ENCODE assay signal across 8 cellular contexts in the genomic region with DNA sequence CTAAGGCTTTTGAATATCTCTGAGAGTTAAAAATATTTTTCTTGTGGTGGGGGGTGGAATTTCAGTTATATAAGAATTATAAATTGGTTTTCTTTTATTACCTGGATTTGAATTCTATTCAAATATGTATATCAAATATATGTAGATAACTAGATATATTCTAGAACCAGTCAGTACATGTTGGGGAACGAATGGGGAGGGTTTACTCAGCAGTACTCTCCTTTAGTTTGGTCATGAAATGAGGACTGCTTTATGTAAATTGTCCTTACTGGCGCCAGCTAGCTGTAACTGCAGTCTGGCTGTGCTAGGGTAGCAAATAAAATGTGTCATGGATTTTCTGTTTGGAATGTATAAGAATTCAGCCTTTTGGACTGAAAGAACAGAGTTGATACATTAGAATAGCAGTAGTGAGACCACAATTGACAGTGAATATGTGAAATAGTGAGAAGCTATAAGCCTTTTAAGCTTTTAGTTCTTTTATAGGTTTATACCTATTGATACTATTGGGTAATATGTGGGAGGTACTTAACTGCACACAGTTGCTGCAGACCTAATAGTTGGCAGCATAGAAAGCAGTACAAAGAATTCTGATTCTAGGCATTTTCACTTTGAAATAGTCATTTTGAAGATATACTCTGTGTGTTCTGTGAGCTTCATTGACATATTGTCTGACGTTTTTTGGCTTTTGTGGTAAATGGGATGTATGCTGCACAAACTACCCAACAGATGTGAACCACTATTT. TPM values are rescaled to one million over a fixed set of nuclear protein-coding genes. Genes with fewer than 3 reads are reported as not detected.
DNase-seq lines count a peak whose midpoint lies in the region; ATAC-seq, FAIRE-seq and TF ChIP-seq lines count a peak whose summit lies in the region.

No MANE protein-coding gene starts in this region.

- no peaks in the 10 kb centered on the region for H3K9me3 Mint-ChIP-seq in activated naive CD4-positive, alpha-beta T cell treated with anti-CD3 and anti-CD28 coated beads, Interleukin-2, amount 10 ng/mL, durations not matched to agents 7 days and 5 days
- peaks cover 1% of the 10 kb centered on the region for H3K9me3 Mint-ChIP-seq in glutamatergic neuron (ENCODE audit: unreplicated experiment)

- no peak overlapping the region for H2BK12ac ChIP-seq in trophoblast cell (ENCODE audit: low read length)

- H3K14ac ChIP-seq in trophoblast cell (ENCODE audit: low read length) = no peak overlapping the region

- no peak overlapping the region for H4K91ac ChIP-seq in trophoblast cell (ENCODE audit: low read depth, low read length)

- H2BK5ac ChIP-seq in trophoblast cell (ENCODE audit: low read depth, low read length, poor library complexity) = no peak overlapping the region

- peaks cover 6% of the 10 kb centered on the region for H3K79me1 ChIP-seq in trophoblast cell (ENCODE audit: low read length)

- peak overlapping the region; percentile 87 for H3K4me3 Mint-ChIP-seq in activated naive CD4-positive, alpha-beta T cell treated with anti-CD3 and anti-CD28 coated beads, Interleukin-2, amount 10 ng/mL, durations not matched to agents 7 days and 5 days
- peak overlapping the region; percentile 67 for H3K4me3 Mint-ChIP-seq in glutamatergic neuron (ENCODE audit: unreplicated experiment)

- H3K79me2 ChIP-seq in trophoblast cell (ENCODE audit: control insufficient read depth, insufficient read depth, low read length, poor library complexity) = no peaks in the 10 kb centered on the region

- H2AFZ ChIP-seq in trophoblast cell (ENCODE audit: insufficient read depth, low read length, poor library complexity) = no peak overlapping the region

- H3K27ac Mint-ChIP-seq in activated naive CD4-positive, alpha-beta T cell treated with anti-CD3 and anti-CD28 coated beads, Interleukin-2, amount 10 ng/mL, durations not matched to agents 7 days and 5 days = peak overlapping the region; percentile 99
- H3K27ac Mint-ChIP-seq in glutamatergic neuron (ENCODE audit: unreplicated experiment) = peak overlapping the region; percentile 72

- H3K4me1 ChIP-seq in trophoblast cell (ENCODE audit: control insufficient read depth in 1 of 2, insufficient read depth in 2 of 2, low read length in 2 of 2) = no peaks in the 10 kb centered on the region

- H3K27me3 Mint-ChIP-seq in activated naive CD4-positive, alpha-beta T cell treated with anti-CD3 and anti-CD28 coated beads, Interleukin-2, amount 10 ng/mL, durations not matched to agents 7 days and 5 days = no peaks in the 10 kb centered on the region
- no peaks in the 10 kb centered on the region for H3K27me3 Mint-ChIP-seq in glutamatergic neuron (ENCODE audit: unreplicated experiment)

- no peak overlapping the region for H3K9ac ChIP-seq in trophoblast cell (ENCODE audit: low read length)

- H3K4me3 ChIP-seq in trophoblast cell (ENCODE audit: low read depth, low read length) = no peak overlapping the region

- H3K9me3 ChIP-seq in trophoblast cell (ENCODE audit: insufficient read depth, low read depth, low read length) = no peaks in the 10 kb centered on the region

- no peak for DNase-seq in D721Med (ENCODE audit: insufficient read length, low spot score)
- peak; percentile 77 for DNase-seq in NCI-H226
- peak; percentile 58 for DNase-seq in activated naive CD4-positive, alpha-beta T cell treated with anti-CD3 and anti-CD28 coated beads, Interleukin-2, amount 10 ng/mL, durations not matched to agents 7 days and 5 days
- no peak for DNase-seq in glutamatergic neuron
- peak; percentile 3 to 71 for DNase-seq in trophoblast cell
- DNase-seq in activated CD8-positive, alpha-beta memory T cell treated with anti-CD3 and anti-CD28 coated beads for 24 hours = no peak

- H3K23ac ChIP-seq in trophoblast cell (ENCODE audit: low read length) = no peak overlapping the region

- no peak overlapping the region for H3K18ac ChIP-seq in trophoblast cell (ENCODE audit: low read length)

- peak overlapping the region; percentile 93 for H3K27ac ChIP-seq in trophoblast cell (ENCODE audit: low read depth, low read length)

- H3K36me3 Mint-ChIP-seq in activated naive CD4-positive, alpha-beta T cell treated with anti-CD3 and anti-CD28 coated beads, Interleukin-2, amount 10 ng/mL, durations not matched to agents 7 days and 5 days = peaks cover 45% of the 10 kb centered on the region
- no peaks in the 10 kb centered on the region for H3K36me3 Mint-ChIP-seq in glutamatergic neuron (ENCODE audit: unreplicated experiment)

- FAIRE-seq in D721Med (lab: Jason Lieb, UNC) = peak; percentile 89

- TF ChIP-seq CTCF in D721Med (IDR thresholded peaks at IDR 0.05; ENCODE audit: insufficient read depth, missing control alignments) = no peak
- TF ChIP-seq CTCF in glutamatergic neuron (IDR thresholded peaks at IDR 0.05; ENCODE audit: partially characterized antibody, unreplicated experiment) = peak; percentile 3

- CTCF ChIA-PET in activated naive CD4-positive, alpha-beta T cell treated with anti-CD3 and anti-CD28 coated beads, Interleukin-2, amount 10 ng/mL, durations not matched to agents 7 days and 5 days (lab: Charles Lee) = interaction anchor here (0.6 to 2.2 kb wide), 11 partner anchors 8 to 139 kb away, joined by 3 to 19 read pairs (median 5); partner anchors contain the start of gene ATF7IP

- H4K8ac ChIP-seq in trophoblast cell (ENCODE audit: low read depth, low read length) = no peak overlapping the region

- WGBS in trophoblast cell (ENCODE audit: extremely low coverage, insufficient coverage, insufficient read length) = no CpG with 5 or more reads among the region's 3 CpGs

- peaks cover 81% of the 10 kb centered on the region for H3K4me1 Mint-ChIP-seq in activated naive CD4-positive, alpha-beta T cell treated with anti-CD3 and anti-CD28 coated beads, Interleukin-2, amount 10 ng/mL, durations not matched to agents 7 days and 5 days
- H3K4me1 Mint-ChIP-seq in glutamatergic neuron (ENCODE audit: low read depth, unreplicated experiment) = peaks cover 29% of the 10 kb centered on the region

- H3K4me2 ChIP-seq in trophoblast cell (ENCODE audit: low read length) = peak overlapping the region; percentile 47

- no peaks in the 10 kb centered on the region for H3K27me3 ChIP-seq in trophoblast cell (ENCODE audit: insufficient read depth, low read length)

- ATAC-seq in GM19035 (IDR thresholded peaks at IDR 0.05; ENCODE audit: unreplicated experiment) (peak; percentile 77), HG03135 (IDR thresholded peaks at IDR 0.05; ENCODE audit: unreplicated experiment) (peak; percentile 67)

- peaks cover 0 to 1% of the 10 kb centered on the region in 2 experiments for H3K36me3 ChIP-seq in trophoblast cell (ENCODE audit: control insufficient read depth in 1 of 2, insufficient read depth in 2 of 2, low read length in 2 of 2)

- no peak overlapping the region for H2BK120ac ChIP-seq in trophoblast cell (ENCODE audit: insufficient read depth, low read length, poor library complexity)

- H4K12ac ChIP-seq in trophoblast cell (ENCODE audit: low read depth, low read length) = no peak overlapping the region

- no peak overlapping the region for H2AK5ac ChIP-seq in trophoblast cell (ENCODE audit: low read length)

- no peak overlapping the region for H3K4ac ChIP-seq in trophoblast cell (ENCODE audit: low read depth, low read length)

RNA-seq across cellular contexts. Expression of gene ATF7IP, which starts 29.0 kb away (rescaled TPM):
- 204 TPM for total RNA-seq in glutamatergic neuron (ENCODE audit: unreplicated experiment)
- 39.5 and 42.7 TPM in 2 replicates for polyA plus RNA-seq in trophoblast cell (2013)

Comparison
In these comparisons a context has a peak if more than half of its experiments do, and no peak if none do; other contexts are left out.
1. DNase-seq: peak in NCI-H226 (single experiment), activated naive CD4-positive, alpha-beta T cell treated with anti-CD3 and anti-CD28 coated beads, Interleukin-2, amount 10 ng/mL, durations not matched to agents 7 days and 5 days (single experiment) and trophoblast cell (2 of 2); none in D721Med (single experiment), glutamatergic neuron (single experiment) and activated CD8-positive, alpha-beta memory T cell treated with anti-CD3 and anti-CD28 coated beads for 24 hours (single experiment).